12 cellular contexts compared by ENCODE assay signal in the genomic region with DNA sequence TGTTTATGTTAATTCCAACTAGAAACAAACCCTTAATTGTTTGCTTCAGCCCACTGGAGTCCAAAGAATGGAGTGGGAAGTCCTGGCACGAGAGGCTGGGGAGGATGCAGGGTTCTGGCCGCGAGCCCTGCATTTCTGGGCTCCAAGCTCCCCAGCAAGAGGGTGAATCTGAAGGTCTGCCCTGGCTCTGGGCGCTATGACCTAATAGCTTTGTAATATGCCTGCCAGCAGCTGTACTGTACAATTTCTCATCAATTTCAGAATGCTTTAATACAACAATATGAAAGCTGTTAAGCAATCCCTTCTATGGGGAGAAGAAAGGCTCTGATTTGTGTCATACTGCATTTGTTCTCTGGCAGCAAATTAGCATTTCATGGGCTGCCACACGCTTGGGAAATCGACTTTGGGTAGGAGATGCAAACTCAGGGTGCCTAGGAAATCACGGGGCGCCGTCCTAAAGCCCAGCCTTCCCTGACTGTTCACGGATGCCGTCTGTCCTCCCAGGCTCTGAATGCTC. TPM values are rescaled to one million over a fixed set of nuclear protein-coding genes. Genes with fewer than 3 reads are reported as not detected.
A peak's percentile ranks its signal among the peaks of the same experiment; 100 is the strongest.
DNase-seq lines count a peak whose midpoint lies in the region; ATAC-seq and TF ChIP-seq lines count a peak whose summit lies in the region.
"Had no signal": no experiment of that assay in that cellular context is flagged by ENCODE, and none has a peak within 500 bp of the region (broad histone marks: within the 10 kb centered on the region; RNA-seq: fewer than 3 reads in every experiment).

No MANE protein-coding gene starts in this region.

- peaks cover 0 to 5% (median under 1%) of the 10 kb centered on the region in 4 donors for H3K4me1 Mint-ChIP-seq in naive thymus-derived CD8-positive, alpha-beta T cell
- H3K4me1 Mint-ChIP-seq: activated CD4-positive, alpha-beta T cell treated with anti-CD3 and anti-CD28 coated beads, Interleukin-2, amount 10 ng/mL, durations not matched to agents 7 days and 5 days had no signal

- DNase-seq in RPMI7951 (ENCODE audit: low read depth) (peak; percentile 14), fibroblast of mammary gland (ENCODE audit: low read depth) (peak; percentile 89), middle frontal gyrus (ENCODE audit: extremely low spot score, low spot score) (peak; percentile 65), transverse colon (no peak), RKO (ENCODE audit: low spot score) (no peak)
- DNase-seq in naive thymus-derived CD8-positive, alpha-beta T cell = no peak
- DNase-seq: activated CD4-positive, alpha-beta T cell treated with anti-CD3 and anti-CD28 coated beads, Interleukin-2, amount 10 ng/mL, durations not matched to agents 7 days and 5 days; DMS79; erythroblast; NCI-H510A treated with DMSO at 0.1 percent for 48 hours; SK-N-SH had no signal

- H3K27me3 ChIP-seq in transverse colon = no peaks in the 10 kb centered on the region

- TF ChIP-seq EP300 in transverse colon (IDR thresholded peaks at IDR 0.05; ENCODE audit: low read depth) = no peak

- in situ Hi-C loops in transverse colon (cut with MboI; ENCODE audit: low pct_ligation_motif_present in 1 of 4, low pct_unique_long_range_greater_than_20kb in 1 of 4, low sequenced_read_pairs in 3 of 4) = no loop called here

- POLR2A ChIA-PET in naive thymus-derived CD8-positive, alpha-beta T cell (lab: Charles Lee) = no interaction called here

- H3K4me3 ChIP-seq in fibroblast of mammary gland (ENCODE audit: control insufficient read depth, low read depth, low read length) (no peak overlapping the region), transverse colon (no peak overlapping the region)

- no peak for ATAC-seq in GM18873 (IDR thresholded peaks at IDR 0.05; ENCODE audit: low FRiP score, unreplicated experiment)
- no peak for ATAC-seq in naive thymus-derived CD8-positive, alpha-beta T cell

- H3K27ac ChIP-seq in transverse colon = peak overlapping the region; percentile 32 to 77 (median 50)

- TF ChIP-seq POLR2A in transverse colon (IDR thresholded peaks at IDR 0.05) = no peak

- no peaks in the 10 kb centered on the region for H3K27me3 Mint-ChIP-seq in naive thymus-derived CD8-positive, alpha-beta T cell
- H3K27me3 Mint-ChIP-seq: activated CD4-positive, alpha-beta T cell treated with anti-CD3 and anti-CD28 coated beads, Interleukin-2, amount 10 ng/mL, durations not matched to agents 7 days and 5 days had no signal

- no peak overlapping the region for H3K4me3 Mint-ChIP-seq in naive thymus-derived CD8-positive, alpha-beta T cell
- H3K4me3 Mint-ChIP-seq: activated CD4-positive, alpha-beta T cell treated with anti-CD3 and anti-CD28 coated beads, Interleukin-2, amount 10 ng/mL, durations not matched to agents 7 days and 5 days had no signal

- H3K9me3 Mint-ChIP-seq in naive thymus-derived CD8-positive, alpha-beta T cell = peaks cover 0 to 16% (median 1%) of the 10 kb centered on the region in 9 donors

- 71% methylated on average over 11 of the region's 11 CpGs; no CpG with 5 or more reads in 1 of the 2 donors for WGBS in transverse colon (ENCODE audit: low coverage in 1 of 2), 2 donors

- H3K36me3 Mint-ChIP-seq in naive thymus-derived CD8-positive, alpha-beta T cell = peaks cover 5 to 61% (median 33%) of the 10 kb centered on the region in 3 donors

- peaks cover 6 to 15% (median 6%) of the 10 kb centered on the region in 4 donors for H3K4me1 ChIP-seq in transverse colon

- TF ChIP-seq CTCF in fibroblast of mammary gland (conservative IDR thresholded peaks at IDR 0.05; ENCODE audit: control insufficient read depth, insufficient read depth, low read depth, low read length) (no peak), transverse colon (IDR thresholded peaks at IDR 0.05) (no peak)

- no peaks in the 10 kb centered on the region for H3K9me3 ChIP-seq in transverse colon

- peak overlapping the region in 1 of 10 donors; percentile 72 for H3K27ac Mint-ChIP-seq in naive thymus-derived CD8-positive, alpha-beta T cell
- H3K27ac Mint-ChIP-seq: activated CD4-positive, alpha-beta T cell treated with anti-CD3 and anti-CD28 coated beads, Interleukin-2, amount 10 ng/mL, durations not matched to agents 7 days and 5 days had no signal

- intact Hi-C loops in transverse colon (cut with DNase I; ENCODE audit: low total_unique reads) = no loop called here

- H3K36me3 ChIP-seq in transverse colon = peaks cover 0 to 30% (median 10%) of the 10 kb centered on the region in 4 donors

RNA-seq across cellular contexts. Expression of gene NDEL1, which starts 43.8 kb away (rescaled TPM):
- 23.6 and 26.4 TPM in 2 replicates for total RNA-seq in RPMI7951 (2014; rRNA removed; shearing (Covaris generic))
- total RNA-seq in transverse colon = 10 to 100 TPM; 28.3 to 82.4 (median 77.2) TPM
- 100 to 1,000 TPM in 1 of 2 experiments, 10 to 100 TPM in 1; 99.8 to 113 TPM for total RNA-seq in naive thymus-derived CD8-positive, alpha-beta T cell
- 10 to 100 TPM; 40.3 to 56.8 (median 47.8) TPM for polyA plus RNA-seq in naive thymus-derived CD8-positive, alpha-beta T cell

Comparison
In these comparisons a context has a peak if more than half of its experiments do, and no peak if none do; other contexts are left out.
1. DNase-seq: peak in RPMI7951 (single experiment), fibroblast of mammary gland (single experiment) and middle frontal gyrus (single experiment); none in transverse colon (single experiment), RKO (single experiment) and naive thymus-derived CD8-positive, alpha-beta T cell (0 of 10).